2 cellular contexts compared by ENCODE assay signal in genomic region chr10:27158421-27158820, GRCh38.
TF ChIP-seq lines count a peak whose summit lies in the region.

No MANE protein-coding gene starts in this region.

TF ChIP-seq in HepG2, 621 proteins besides CTCF, POLR2A, EP300 and RAD21:
- TF ChIP-seq ELF1 (CRISPR knock-in tag; IDR thresholded peaks at IDR 0.05) = no peak
- no peak for TF ChIP-seq ZNF709 (CRISPR knock-in tag; IDR thresholded peaks at IDR 0.05)
- TF ChIP-seq ZSCAN31 (CRISPR knock-in tag; IDR thresholded peaks at IDR 0.05; ENCODE audit: low read depth) = no peak
- no peak for TF ChIP-seq ZBTB42 (CRISPR knock-in tag; IDR thresholded peaks at IDR 0.05)
- no peak for TF ChIP-seq HOXA5 (CRISPR knock-in tag; IDR thresholded peaks at IDR 0.05)
- no peak for TF ChIP-seq IRF1 (CRISPR knock-in tag; IDR thresholded peaks at IDR 0.05; ENCODE audit: low read depth)
- no peak for TF ChIP-seq MIER3 (CRISPR knock-in tag; IDR thresholded peaks at IDR 0.05; ENCODE audit: borderline replicate concordance)
- no peak for TF ChIP-seq CBX1 (IDR thresholded peaks at IDR 0.05; ENCODE audit: low read depth)
- TF ChIP-seq PBX2 (CRISPR knock-in tag; IDR thresholded peaks at IDR 0.05) = no peak

TF ChIP-seq in GM12878, 131 proteins besides CTCF, POLR2A, EP300 and RAD21:
- TF ChIP-seq BCLAF1 (IDR thresholded peaks at IDR 0.05) = no peak
- no peak for TF ChIP-seq KLF5 (IDR thresholded peaks at IDR 0.05; ENCODE audit: partially characterized antibody)
- TF ChIP-seq GATAD2B (conservative IDR thresholded peaks at IDR 0.05; ENCODE audit: low read depth) = no peak
- no peak for TF ChIP-seq RB1 (IDR thresholded peaks at IDR 0.05; ENCODE audit: borderline replicate concordance)
- TF ChIP-seq NKRF (conservative IDR thresholded peaks at IDR 0.05) = no peak
- TF ChIP-seq ASH2L (IDR thresholded peaks at IDR 0.05; ENCODE audit: borderline replicate concordance, low read depth) = no peak
- TF ChIP-seq E2F4 (IDR thresholded peaks at IDR 0.05; ENCODE audit: low read depth, low read length) = no peak
